8 cellular contexts compared by ENCODE assay signal in genomic region chr2:95728878-95729511, GRCh38.
DNase-seq lines count a peak whose midpoint lies in the region; ATAC-seq and TF ChIP-seq lines count a peak whose summit lies in the region.

No MANE protein-coding gene starts in this region.

- DNase-seq in NCI-H187 treated with DMSO at 0.1 percent for 48 hours (lab: John Stamatoyannopoulos, UW) (peak; percentile 17), T1000 (lab: John Stamatoyannopoulos, UW) (peak; percentile 61), endothelial cell (ENCODE audit: low spot score) (peak; percentile 67), mesothelial cell of epicardium (ENCODE audit: low spot score in 2 of 2, unreplicated experiment in 2 of 2) (peak in 1 of 2 experiments; percentile 63), type B pancreatic cell (ENCODE audit: extremely low spot score, unreplicated experiment) (no peak)

- H3K4me3 Mint-ChIP-seq in endothelial cell (ENCODE audit: unreplicated experiment) (no peak overlapping the region), mesothelial cell of epicardium (no peak overlapping the region), type B pancreatic cell (no peak overlapping the region)

- no peak overlapping the region for H3K27ac Mint-ChIP-seq in endothelial cell (ENCODE audit: unreplicated experiment)
- no peak overlapping the region for H3K27ac Mint-ChIP-seq in mesothelial cell of epicardium
- no peak overlapping the region for H3K27ac Mint-ChIP-seq in type B pancreatic cell

- H3K27me3 Mint-ChIP-seq in endothelial cell (ENCODE audit: unreplicated experiment), result peaks cover 3% of the 10 kb centered on the region
- peaks cover 42% of the 10 kb centered on the region for H3K27me3 Mint-ChIP-seq in mesothelial cell of epicardium (ENCODE audit: low read depth)
- peaks cover 19% of the 10 kb centered on the region for H3K27me3 Mint-ChIP-seq in type B pancreatic cell

- ATAC-seq in GM19395 (IDR thresholded peaks at IDR 0.05; ENCODE audit: unreplicated experiment) (peak; percentile 53), GM18511 (IDR thresholded peaks at IDR 0.05; ENCODE audit: unreplicated experiment) (no peak)

- H3K36me3 Mint-ChIP-seq in endothelial cell (ENCODE audit: low read depth, unreplicated experiment) (peaks cover 7% of the 10 kb centered on the region), mesothelial cell of epicardium (no peaks in the 10 kb centered on the region), type B pancreatic cell (no peaks in the 10 kb centered on the region)

- no peaks in the 10 kb centered on the region for H3K9me3 Mint-ChIP-seq in endothelial cell (ENCODE audit: unreplicated experiment)
- H3K9me3 Mint-ChIP-seq in mesothelial cell of epicardium, result no peaks in the 10 kb centered on the region
- H3K9me3 Mint-ChIP-seq in type B pancreatic cell, result no peaks in the 10 kb centered on the region

- TF ChIP-seq CTCF in C4-2B (conservative IDR thresholded peaks at IDR 0.05) (peak; percentile 67), endothelial cell (IDR thresholded peaks at IDR 0.05; ENCODE audit: unreplicated experiment) (peak; percentile 60), mesothelial cell of epicardium (IDR thresholded peaks at IDR 0.05; ENCODE audit: unreplicated experiment) (peak; percentile 64), type B pancreatic cell (conservative IDR thresholded peaks at IDR 0.05) (peak; percentile 88)

- no peak overlapping the region for H3K27ac ChIP-seq in C4-2B

- H3K4me1 Mint-ChIP-seq in endothelial cell (ENCODE audit: unreplicated experiment) (peaks cover 13% of the 10 kb centered on the region), mesothelial cell of epicardium (no peaks in the 10 kb centered on the region), type B pancreatic cell (ENCODE audit: unreplicated experiment) (peaks cover 4% of the 10 kb centered on the region)
